In genomic region chr6:142856857-142857608, GRCh38 we compare ENCODE assay signal across 9 cellular contexts.
DNase-seq lines count a peak whose midpoint lies in the region; ATAC-seq and TF ChIP-seq lines count a peak whose summit lies in the region.
"Had no signal": no experiment of that assay in that cellular context is flagged by ENCODE, and none has a peak within 500 bp of the region (broad histone marks: within the 10 kb centered on the region; RNA-seq: fewer than 3 reads in every experiment).

No MANE protein-coding gene starts in this region.

- peak overlapping the region; percentile 94 for H3K27ac ChIP-seq in CD4-positive, CD25-positive, alpha-beta regulatory T cell (ENCODE audit: insufficient read depth, low read length, poor library complexity, severe bottlenecking)
- no peak overlapping the region for H3K27ac ChIP-seq in right cardiac atrium (ENCODE audit: low read length)

- peaks cover 11% of the 10 kb centered on the region for H3K36me3 Mint-ChIP-seq in CD4-positive, CD25-positive, alpha-beta regulatory T cell

- peak; percentile 52 to 61 for ATAC-seq in CD4-positive, CD25-positive, alpha-beta regulatory T cell (ENCODE audit: low read depth in 2 of 2)
- peak; percentile 59 for ATAC-seq in GM19467 (IDR thresholded peaks at IDR 0.05; ENCODE audit: unreplicated experiment)
- peak; percentile 67 for ATAC-seq in HG03442 (IDR thresholded peaks at IDR 0.05; ENCODE audit: unreplicated experiment)
- ATAC-seq in right cardiac atrium: no peak

- H3K27me3 ChIP-seq in CD4-positive, CD25-positive, alpha-beta regulatory T cell (ENCODE audit: control insufficient read depth, insufficient read depth, low read length): no peaks in the 10 kb centered on the region
- H3K27me3 ChIP-seq in BE2C: peaks cover 7% of the 10 kb centered on the region
- H3K27me3 ChIP-seq in right cardiac atrium (ENCODE audit: control insufficient read depth, insufficient read depth): no peaks in the 10 kb centered on the region
- H3K27me3 ChIP-seq: heart left ventricle had no signal

- intact Hi-C loops in right cardiac atrium (cut with DNase I): no loop called here

- no peaks in the 10 kb centered on the region for H3K9me3 Mint-ChIP-seq in CD4-positive, CD25-positive, alpha-beta regulatory T cell

- peaks cover 60 to 98% (median 83%) of the 10 kb centered on the region in 4 donors for H3K4me1 Mint-ChIP-seq in CD4-positive, CD25-positive, alpha-beta regulatory T cell

- peak overlapping the region; percentile 77 to 97 (median 86) for H3K4me3 Mint-ChIP-seq in CD4-positive, CD25-positive, alpha-beta regulatory T cell

- no peaks in the 10 kb centered on the region for H3K9me3 ChIP-seq in CD4-positive, CD25-positive, alpha-beta regulatory T cell (ENCODE audit: control insufficient read depth in 2 of 2, low read length in 2 of 2)
- H3K9me3 ChIP-seq in BE2C (no peaks in the 10 kb centered on the region), right cardiac atrium (ENCODE audit: control insufficient read depth, low read length) (no peaks in the 10 kb centered on the region)
- H3K9me3 ChIP-seq: heart left ventricle had no signal

- 67% methylated on average over 12 of the region's 12 CpGs for WGBS in right cardiac atrium

- TF ChIP-seq CTCF in BE2C (IDR thresholded peaks at IDR 0.05; ENCODE audit: low read depth, low read length): no peak

- peak; percentile 53 to 87 (median 78) for DNase-seq in CD4-positive, CD25-positive, alpha-beta regulatory T cell
- DNase-seq in dermis blood vessel endothelial cell (peak; percentile 60), BE2C (no peak), ecto neural progenitor cell (ENCODE audit: low spot score) (no peak), right cardiac atrium (no peak), RKO (ENCODE audit: low spot score) (no peak)
- DNase-seq: heart left ventricle had no signal

- no peaks in the 10 kb centered on the region for H3K27me3 Mint-ChIP-seq in CD4-positive, CD25-positive, alpha-beta regulatory T cell

- peak overlapping the region; percentile 94 to 98 (median 97) for H3K27ac Mint-ChIP-seq in CD4-positive, CD25-positive, alpha-beta regulatory T cell

- peak overlapping the region; percentile 88 for H3K4me3 ChIP-seq in CD4-positive, CD25-positive, alpha-beta regulatory T cell (ENCODE audit: low read depth, low read length)
- no peak overlapping the region for H3K4me3 ChIP-seq in BE2C (ENCODE audit: low read depth, low read length)
- no peak overlapping the region for H3K4me3 ChIP-seq in right cardiac atrium (ENCODE audit: low read length)

- peaks cover 94% of the 10 kb centered on the region for H3K4me1 ChIP-seq in CD4-positive, CD25-positive, alpha-beta regulatory T cell (ENCODE audit: control insufficient read depth, insufficient read depth, low read length, poor library complexity, severe bottlenecking)
- H3K4me1 ChIP-seq in BE2C (peaks cover 6% of the 10 kb centered on the region; the same call in 1 of the 2 replicates), right cardiac atrium (ENCODE audit: control insufficient read depth, insufficient read depth, low read length) (peaks cover 4% of the 10 kb centered on the region)

- no peaks in the 10 kb centered on the region for H3K36me3 ChIP-seq in CD4-positive, CD25-positive, alpha-beta regulatory T cell (ENCODE audit: control insufficient read depth, insufficient read depth, low read length)
- no peaks in the 10 kb centered on the region for H3K36me3 ChIP-seq in BE2C
- H3K36me3 ChIP-seq: heart left ventricle had no signal

Comparison
In these comparisons a context has a peak if more than half of its experiments do, and no peak if none do; other contexts are left out.
1. ATAC-seq: peak in CD4-positive, CD25-positive, alpha-beta regulatory T cell (2 of 2), GM19467 (single experiment) and HG03442 (single experiment); none in right cardiac atrium (0 of 2).
2. DNase-seq: peak in CD4-positive, CD25-positive, alpha-beta regulatory T cell (3 of 3) and dermis blood vessel endothelial cell (single experiment); none in BE2C (single experiment), ecto neural progenitor cell (single experiment), right cardiac atrium (0 of 3) and RKO (single experiment).